Comparison of ENCODE assay signal across 30 cellular contexts in genomic region chr17:7416323-7416722, GRCh38. TPM values are rescaled to one million over a fixed set of nuclear protein-coding genes. Genes with fewer than 3 reads are reported as not detected.
A peak's percentile ranks its signal among the peaks of the same experiment; 100 is the strongest.
DNase-seq lines count a peak whose midpoint lies in the region; ATAC-seq and TF ChIP-seq lines count a peak whose summit lies in the region.
"Had no signal": no experiment of that assay in that cellular context is flagged by ENCODE, and none has a peak within 500 bp of the region (broad histone marks: within the 10 kb centered on the region; RNA-seq: fewer than 3 reads in every experiment).

No MANE protein-coding gene starts in this region.

- no peak overlapping the region for H3K4me2 ChIP-seq in OCI-LY7 (ENCODE audit: low read length)
- H3K4me2 ChIP-seq: A549 had no signal

- no peaks in the 10 kb centered on the region for H3K79me2 ChIP-seq in OCI-LY7 (ENCODE audit: insufficient read depth, low read depth, low read length)

- H3K36me3 ChIP-seq in OCI-LY7 (ENCODE audit: insufficient read depth, low read length): no peaks in the 10 kb centered on the region
- H3K36me3 ChIP-seq: breast epithelium, colonic mucosa, lower lobe of right lung had no signal

- H3K27ac Mint-ChIP-seq in activated naive CD8-positive, alpha-beta T cell treated with anti-CD3 and anti-CD28 coated beads, Interleukin-2, amount 50 U/mL, for 24 hours: peak overlapping the region; percentile 2
- H3K27ac Mint-ChIP-seq in activated naive CD8-positive, alpha-beta T cell treated with anti-CD3 and anti-CD28 coated beads for 36 hours: no peak overlapping the region
- no peak overlapping the region for H3K27ac Mint-ChIP-seq in natural killer cell
- H3K27ac Mint-ChIP-seq: B cell, progenitor cell of endocrine pancreas had no signal

- no peaks in the 10 kb centered on the region for H4K20me1 ChIP-seq in OCI-LY7 (ENCODE audit: insufficient read depth, low read length)

- H3K4me1 Mint-ChIP-seq in activated naive CD8-positive, alpha-beta T cell treated with anti-CD3 and anti-CD28 coated beads, Interleukin-2, amount 50 U/mL, for 24 hours: no peaks in the 10 kb centered on the region
- H3K4me1 Mint-ChIP-seq in activated naive CD8-positive, alpha-beta T cell treated with anti-CD3 and anti-CD28 coated beads for 36 hours: no peaks in the 10 kb centered on the region
- no peaks in the 10 kb centered on the region for H3K4me1 Mint-ChIP-seq in natural killer cell
- H3K4me1 Mint-ChIP-seq: B cell had no signal

- H3K4me3 ChIP-seq in OCI-LY7 (ENCODE audit: low read depth, low read length, poor library complexity, severe bottlenecking) (no peak overlapping the region), epithelial cell of proximal tubule (ENCODE audit: low read depth, low read length) (no peak overlapping the region)
- H3K4me3 ChIP-seq: A549, breast epithelium, colonic mucosa, lower lobe of right lung, sigmoid colon, tibial nerve had no signal

- H3K9me2 ChIP-seq in OCI-LY7 (ENCODE audit: insufficient read depth, low read length): no peaks in the 10 kb centered on the region

- intact Hi-C loops in OCI-LY7 (cut with micrococcal nuclease; ENCODE audit: unreplicated experiment) (no loop called here), natural killer cell (cut with micrococcal nuclease) (no loop called here)

- CTCF ChIA-PET in OCI-LY7 (lab: Charles Lee; ENCODE audit: unreplicated experiment): no interaction called here

- no peak overlapping the region for H3K27ac ChIP-seq in OCI-LY7 (ENCODE audit: low read depth, low read length, poor library complexity, severe bottlenecking)
- H3K27ac ChIP-seq: A549, breast epithelium, colonic mucosa, lower lobe of right lung, sigmoid colon had no signal

- no peak for DNase-seq in activated naive CD8-positive, alpha-beta T cell treated with anti-CD3 and anti-CD28 coated beads, Interleukin-2, amount 50 U/mL, for 24 hours
- DNase-seq in activated naive CD8-positive, alpha-beta T cell treated with anti-CD3 and anti-CD28 coated beads for 36 hours: no peak
- no peak for DNase-seq in OCI-LY7 (ENCODE audit: low spot score)
- no peak for DNase-seq in epithelial cell of proximal tubule (ENCODE audit: low read depth)
- no peak for DNase-seq in stimulated activated CD8-positive, alpha-beta memory T cell treated with anti-CD3 and anti-CD28 coated beads, Interleukin-4, amount 100 ng/mL, for 48 hours
- DNase-seq in natural killer cell: no peak
- DNase-seq in KG1 (lab: John Stamatoyannopoulos, UW): no peak
- DNase-seq: activated CD8-positive, alpha-beta T cell treated with anti-CD3 and anti-CD28 coated beads, Interleukin-2, amount 10 ng/mL, durations not matched to agents 7 days and 5 days; activated effector memory CD4-positive, alpha-beta T cell treated with anti-CD3 and anti-CD28 coated beads, Interleukin-2, amount 50 U/mL, for 16 hours; activated T-cell treated with anti-CD3 and anti-CD28 coated beads for 4 hours; colonic mucosa; COR-L47; DMS79; GF-D8; kidney; lower lobe of right lung; NCI-H1417; NCI-H2081; NCI-H345; NCI-H82; SHP77; sigmoid colon had no signal

- POLR2A ChIA-PET in OCI-LY7 (lab: Charles Lee): interaction anchor here (0.6 kb wide), 2 partner anchors 61 to 113 kb away, joined by 3 to 6 read pairs; partner anchors contain the start of gene TMEM95

- H3K4me1 ChIP-seq in OCI-LY7 (ENCODE audit: insufficient read depth, low read length, poor library complexity, severe bottlenecking): no peaks in the 10 kb centered on the region
- H3K4me1 ChIP-seq: breast epithelium, colonic mucosa, lower lobe of right lung, sigmoid colon had no signal

- H2AFZ ChIP-seq in OCI-LY7 (ENCODE audit: low read length): no peak overlapping the region

- H3K9me3 ChIP-seq in OCI-LY7 (ENCODE audit: low read length): no peaks in the 10 kb centered on the region
- H3K9me3 ChIP-seq: A549, breast epithelium, colonic mucosa, lower lobe of right lung, sigmoid colon, tibial nerve had no signal

- H3K27me3 Mint-ChIP-seq in activated naive CD8-positive, alpha-beta T cell treated with anti-CD3 and anti-CD28 coated beads, Interleukin-2, amount 50 U/mL, for 24 hours: no peaks in the 10 kb centered on the region
- no peaks in the 10 kb centered on the region for H3K27me3 Mint-ChIP-seq in activated naive CD8-positive, alpha-beta T cell treated with anti-CD3 and anti-CD28 coated beads for 36 hours
- no peaks in the 10 kb centered on the region for H3K27me3 Mint-ChIP-seq in natural killer cell (ENCODE audit: low read depth in 2 of 2)
- H3K27me3 Mint-ChIP-seq: progenitor cell of endocrine pancreas had no signal

- peak; percentile 36 for TF ChIP-seq CTCF in OCI-LY7 (conservative IDR thresholded peaks at IDR 0.05; ENCODE audit: low read length)
- TF ChIP-seq CTCF in epithelial cell of proximal tubule (conservative IDR thresholded peaks at IDR 0.05; ENCODE audit: low read depth, low read length): peak; percentile 18
- TF ChIP-seq CTCF in natural killer cell (IDR thresholded peaks at IDR 0.05): no peak

- H3K9me3 Mint-ChIP-seq in activated naive CD8-positive, alpha-beta T cell treated with anti-CD3 and anti-CD28 coated beads, Interleukin-2, amount 50 U/mL, for 24 hours: no peaks in the 10 kb centered on the region
- no peaks in the 10 kb centered on the region for H3K9me3 Mint-ChIP-seq in activated naive CD8-positive, alpha-beta T cell treated with anti-CD3 and anti-CD28 coated beads for 36 hours
- no peaks in the 10 kb centered on the region for H3K9me3 Mint-ChIP-seq in natural killer cell

- no TSS peak for BruUV-seq in OCI-LY7 (replicated peaks; lab: Mats Ljungman, UMichigan)

- H3K4me3 Mint-ChIP-seq in activated naive CD8-positive, alpha-beta T cell treated with anti-CD3 and anti-CD28 coated beads, Interleukin-2, amount 50 U/mL, for 24 hours: no peak overlapping the region
- H3K4me3 Mint-ChIP-seq in activated naive CD8-positive, alpha-beta T cell treated with anti-CD3 and anti-CD28 coated beads for 36 hours: no peak overlapping the region
- H3K4me3 Mint-ChIP-seq in natural killer cell: no peak overlapping the region
- H3K4me3 Mint-ChIP-seq: activated CD8-positive, alpha-beta T cell treated with anti-CD3 and anti-CD28 coated beads, Interleukin-2, amount 10 ng/mL, durations not matched to agents 7 days and 5 days; B cell had no signal

- H3K36me3 Mint-ChIP-seq in activated naive CD8-positive, alpha-beta T cell treated with anti-CD3 and anti-CD28 coated beads, Interleukin-2, amount 50 U/mL, for 24 hours (ENCODE audit: low read depth): no peaks in the 10 kb centered on the region
- H3K36me3 Mint-ChIP-seq in activated naive CD8-positive, alpha-beta T cell treated with anti-CD3 and anti-CD28 coated beads for 36 hours: no peaks in the 10 kb centered on the region
- H3K36me3 Mint-ChIP-seq in natural killer cell: no peaks in the 10 kb centered on the region

- ATAC-seq in activated naive CD8-positive, alpha-beta T cell treated with anti-CD3 and anti-CD28 coated beads, Interleukin-2, amount 50 U/mL, for 24 hours: no peak
- ATAC-seq in esophagus mucosa: no peak
- ATAC-seq in natural killer cell: no peak
- ATAC-seq: activated CD8-positive, alpha-beta T cell treated with anti-CD3 and anti-CD28 coated beads, Interleukin-2, amount 10 ng/mL, durations not matched to agents 7 days and 5 days; lower lobe of right lung had no signal

RNA-seq across cellular contexts. Expression of gene SPEM1, which starts 3.8 kb away (rescaled TPM):
- not detected for total RNA-seq in activated naive CD8-positive, alpha-beta T cell treated with anti-CD3 and anti-CD28 coated beads for 36 hours
- not detected in 2 replicates for total RNA-seq in OCI-LY7 (2014; rRNA removed; shearing (Covaris generic))
- total RNA-seq in OCI-LY7 (2022): not detected in 2 replicates
- total RNA-seq in epithelial cell of proximal tubule: not detected in 2 replicates
- not detected for total RNA-seq in esophagus mucosa
- total RNA-seq in natural killer cell: not detected
- total RNA-seq: activated CD8-positive, alpha-beta T cell treated with anti-CD3 and anti-CD28 coated beads, Interleukin-2, amount 10 ng/mL, durations not matched to agents 7 days and 5 days; B cell; breast epithelium; colonic mucosa; fibroblast of lung; kidney; lower lobe of right lung; mucosa of gallbladder; progenitor cell of endocrine pancreas; sigmoid colon; tibial nerve had no signal

RNA-seq across cellular contexts. Expression of gene NLGN2, which starts 8.7 kb away (rescaled TPM):
- 1 to 10 TPM; 8.8 to 9.3 TPM for total RNA-seq in activated naive CD8-positive, alpha-beta T cell treated with anti-CD3 and anti-CD28 coated beads for 36 hours
- 0.06 TPM in 1 of 2 replicates, not detected in the other for total RNA-seq in OCI-LY7 (2014; rRNA removed; shearing (Covaris generic))
- total RNA-seq in OCI-LY7 (2022) (1.2 TPM in 1 of 2 replicates, not detected in the other), epithelial cell of proximal tubule (2.5 and 10.3 TPM in 2 replicates), esophagus mucosa (3.0 TPM), natural killer cell (1 to 10 TPM; 2.8 to 3.4 (median 3.1) TPM)

RNA-seq across cellular contexts. Expression of gene SPEM2, which starts 9.1 kb away (rescaled TPM):
- not detected for total RNA-seq in activated naive CD8-positive, alpha-beta T cell treated with anti-CD3 and anti-CD28 coated beads for 36 hours
- not detected in 2 replicates for total RNA-seq in OCI-LY7 (2014; rRNA removed; shearing (Covaris generic))
- not detected in 2 replicates for total RNA-seq in OCI-LY7 (2022)
- not detected in 2 replicates for total RNA-seq in epithelial cell of proximal tubule
- not detected for total RNA-seq in esophagus mucosa
- not detected for total RNA-seq in natural killer cell
- total RNA-seq: activated CD8-positive, alpha-beta T cell treated with anti-CD3 and anti-CD28 coated beads, Interleukin-2, amount 10 ng/mL, durations not matched to agents 7 days and 5 days; B cell; breast epithelium; colonic mucosa; fibroblast of lung; kidney; lower lobe of right lung; mucosa of gallbladder; progenitor cell of endocrine pancreas; sigmoid colon; tibial nerve had no signal

RNA-seq across cellular contexts. Expression of gene SPEM3, which starts 12.3 kb away (rescaled TPM):
- total RNA-seq in activated naive CD8-positive, alpha-beta T cell treated with anti-CD3 and anti-CD28 coated beads for 36 hours: not detected
- total RNA-seq in OCI-LY7 (2014; rRNA removed; shearing (Covaris generic)): not detected in 2 replicates
- not detected in 2 replicates for total RNA-seq in OCI-LY7 (2022)
- total RNA-seq in epithelial cell of proximal tubule: not detected in 2 replicates
- total RNA-seq in esophagus mucosa: not detected
- not detected for total RNA-seq in natural killer cell
- total RNA-seq: activated CD8-positive, alpha-beta T cell treated with anti-CD3 and anti-CD28 coated beads, Interleukin-2, amount 10 ng/mL, durations not matched to agents 7 days and 5 days; B cell; breast epithelium; colonic mucosa; fibroblast of lung; kidney; lower lobe of right lung; mucosa of gallbladder; progenitor cell of endocrine pancreas; sigmoid colon; tibial nerve had no signal

RNA-seq across cellular contexts. Expression of gene TMEM256, which starts 12.4 kb away (rescaled TPM):
- total RNA-seq in activated naive CD8-positive, alpha-beta T cell treated with anti-CD3 and anti-CD28 coated beads for 36 hours: 10 to 100 TPM; 42.7 to 44.3 TPM
- total RNA-seq in OCI-LY7 (2014; rRNA removed; shearing (Covaris generic)): 108 and 165 TPM in 2 replicates
- total RNA-seq in OCI-LY7 (2022) (96.6 and 107 TPM in 2 replicates), epithelial cell of proximal tubule (134 and 163 TPM in 2 replicates), esophagus mucosa (92.8 TPM), natural killer cell (10 to 100 TPM; 31.8 to 35.9 (median 34.2) TPM)
